11 cellular contexts compared by ENCODE assay signal in the genomic region with DNA sequence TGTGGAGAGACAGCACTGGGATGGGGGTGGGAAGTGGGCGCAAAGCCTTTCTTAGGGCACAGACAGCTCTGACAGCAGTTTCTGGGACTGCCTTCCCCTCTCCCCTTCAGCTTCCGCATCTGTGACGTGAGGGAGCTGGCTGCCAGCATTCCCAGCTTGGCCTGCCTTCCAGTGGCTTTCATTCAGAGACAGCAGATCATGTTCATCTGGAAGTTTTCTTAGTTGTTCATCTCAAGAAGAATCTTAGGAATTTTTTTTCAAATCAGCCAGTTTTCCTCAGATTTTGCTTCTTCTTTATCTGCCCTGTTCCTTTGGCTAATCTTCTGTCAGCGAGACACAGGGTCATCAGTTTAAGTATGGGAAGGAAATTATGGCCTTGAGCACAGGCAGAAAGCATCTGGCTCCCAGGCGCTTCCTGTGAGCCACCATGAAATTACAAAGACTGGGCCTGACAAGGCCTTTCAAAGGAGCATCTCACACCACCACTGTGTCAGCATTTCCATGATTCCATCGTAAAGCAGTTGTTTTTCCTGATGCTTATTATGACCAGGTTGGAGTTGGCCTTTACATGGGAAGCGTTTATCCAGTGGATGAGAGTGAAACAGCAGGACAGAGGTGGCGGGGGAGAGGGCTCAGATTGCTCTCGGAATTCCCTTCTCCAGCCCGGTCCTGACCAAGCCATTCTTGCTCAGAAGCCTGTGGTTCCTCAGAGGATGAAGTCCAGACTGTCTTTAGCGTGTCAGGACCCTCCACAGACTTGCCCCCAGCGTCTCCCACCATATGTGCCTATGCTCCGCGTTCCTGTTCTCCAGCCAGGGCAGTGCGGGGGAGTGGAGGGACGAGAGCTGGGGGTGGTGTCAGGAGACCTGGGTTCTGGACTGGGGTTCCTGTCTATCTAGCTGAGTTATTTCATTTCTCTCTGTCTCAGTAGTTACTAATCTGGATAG. TPM values are rescaled to one million over a fixed set of nuclear protein-coding genes. Genes with fewer than 3 reads are reported as not detected.
DNase-seq lines count a peak whose midpoint lies in the region; ATAC-seq and TF ChIP-seq lines count a peak whose summit lies in the region.
"Had no signal": no experiment of that assay in that cellular context is flagged by ENCODE, and none has a peak within 500 bp of the region (broad histone marks: within the 10 kb centered on the region; RNA-seq: fewer than 3 reads in every experiment).

No MANE protein-coding gene starts in this region.

- peak overlapping the region; percentile 49 for H3K27ac ChIP-seq in VCaP
- H3K27ac ChIP-seq in gastroesophageal sphincter, result peak overlapping the region in 3 of 4 donors; percentile 25 to 51 (median 48)
- H3K27ac ChIP-seq in trophoblast cell (ENCODE audit: low read depth, low read length), result peak overlapping the region; percentile 90
- H3K27ac ChIP-seq: thoracic aorta had no signal

- TF ChIP-seq EP300 in gastroesophageal sphincter (IDR thresholded peaks at IDR 0.05), result no peak

- peak overlapping the region; percentile 28 for H3K4me2 ChIP-seq in trophoblast cell (ENCODE audit: low read length)

- H4K12ac ChIP-seq in trophoblast cell (ENCODE audit: low read depth, low read length), result no peak overlapping the region

- H3K23ac ChIP-seq in trophoblast cell (ENCODE audit: low read length), result no peak overlapping the region

- no peaks in the 10 kb centered on the region for H3K36me3 Mint-ChIP-seq in activated naive CD4-positive, alpha-beta T cell treated with anti-CD3 and anti-CD28 coated beads, Interleukin-2, amount 50 U/mL, for 72 hours

- H3K36me3 ChIP-seq in gastroesophageal sphincter, result no peaks in the 10 kb centered on the region
- H3K36me3 ChIP-seq in trophoblast cell (ENCODE audit: control insufficient read depth in 1 of 2, insufficient read depth in 2 of 2, low read length in 2 of 2), result no peaks in the 10 kb centered on the region
- H3K36me3 ChIP-seq: thoracic aorta had no signal

- TF ChIP-seq POLR2A in gastroesophageal sphincter (IDR thresholded peaks at IDR 0.05), result no peak

- peak overlapping the region; percentile 83 for H3K18ac ChIP-seq in trophoblast cell (ENCODE audit: low read length)

- H2BK12ac ChIP-seq in trophoblast cell (ENCODE audit: low read length), result peak overlapping the region; percentile 63

- DNase-seq in EH (ENCODE audit: low read depth) (peak; percentile 97), trophoblast cell (peak; percentile 84 to 94), RKO (ENCODE audit: low spot score) (no peak)
- DNase-seq in activated naive CD4-positive, alpha-beta T cell treated with anti-CD3 and anti-CD28 coated beads, Interleukin-2, amount 50 U/mL, for 72 hours (ENCODE audit: low spot score in 2 of 2), result no peak
- DNase-seq: activated CD8-positive, alpha-beta memory T cell treated with anti-CD3 and anti-CD28 coated beads, Interleukin-2, amount 10 ng/mL, durations not matched to agents 7 days and 5 days; GF-D8 had no signal

- H3K9me3 ChIP-seq in gastroesophageal sphincter, result no peaks in the 10 kb centered on the region
- H3K9me3 ChIP-seq in trophoblast cell (ENCODE audit: insufficient read depth, low read depth, low read length), result no peaks in the 10 kb centered on the region
- H3K9me3 ChIP-seq: thoracic aorta had no signal

- no peak for ATAC-seq in gastroesophageal sphincter
- ATAC-seq in HG03280 (IDR thresholded peaks at IDR 0.05; ENCODE audit: unreplicated experiment), result no peak
- ATAC-seq in activated naive CD4-positive, alpha-beta T cell treated with anti-CD3 and anti-CD28 coated beads, Interleukin-2, amount 50 U/mL, for 72 hours, result no peak
- no peak for ATAC-seq in HG02973 (IDR thresholded peaks at IDR 0.05; ENCODE audit: unreplicated experiment)
- ATAC-seq: activated CD8-positive, alpha-beta memory T cell treated with anti-CD3 and anti-CD28 coated beads, Interleukin-2, amount 10 ng/mL, durations not matched to agents 7 days and 5 days had no signal

- H3K4me1 ChIP-seq in gastroesophageal sphincter (peaks cover 0 to 76% (median 22%) of the 10 kb centered on the region in 3 donors), trophoblast cell (ENCODE audit: control insufficient read depth in 1 of 2, insufficient read depth in 2 of 2, low read length in 2 of 2) (peaks cover 14 to 29% of the 10 kb centered on the region in 2 experiments)

- H2BK120ac ChIP-seq in trophoblast cell (ENCODE audit: insufficient read depth, low read length, poor library complexity), result peak overlapping the region; percentile 30

- peak overlapping the region; percentile 84 for H4K8ac ChIP-seq in trophoblast cell (ENCODE audit: low read depth, low read length)

- H3K79me1 ChIP-seq in trophoblast cell (ENCODE audit: low read length), result peaks cover 7% of the 10 kb centered on the region

- peak overlapping the region; percentile 63 for H4K91ac ChIP-seq in trophoblast cell (ENCODE audit: low read depth, low read length)

- H3K27me3 ChIP-seq in gastroesophageal sphincter (no peaks in the 10 kb centered on the region), trophoblast cell (ENCODE audit: insufficient read depth, low read length) (no peaks in the 10 kb centered on the region)

- H3K27ac Mint-ChIP-seq in activated naive CD4-positive, alpha-beta T cell treated with anti-CD3 and anti-CD28 coated beads, Interleukin-2, amount 50 U/mL, for 72 hours, result no peak overlapping the region
- H3K27ac Mint-ChIP-seq: activated CD8-positive, alpha-beta memory T cell treated with anti-CD3 and anti-CD28 coated beads, Interleukin-2, amount 10 ng/mL, durations not matched to agents 7 days and 5 days had no signal

- H3K79me2 ChIP-seq in trophoblast cell (ENCODE audit: control insufficient read depth, insufficient read depth, low read length, poor library complexity), result peaks cover 2% of the 10 kb centered on the region

- no peaks in the 10 kb centered on the region for H3K9me3 Mint-ChIP-seq in activated naive CD4-positive, alpha-beta T cell treated with anti-CD3 and anti-CD28 coated beads, Interleukin-2, amount 50 U/mL, for 72 hours

- 60% methylated on average over 13 of the region's 16 CpGs; no CpG with 5 or more reads in 1 of the 2 donors for WGBS in gastroesophageal sphincter (ENCODE audit: low coverage in 1 of 2), 2 donors
- WGBS in trophoblast cell (ENCODE audit: extremely low coverage, insufficient coverage, insufficient read length), result no CpG with 5 or more reads among the region's 16 CpGs

- H3K14ac ChIP-seq in trophoblast cell (ENCODE audit: low read length), result peak overlapping the region; percentile 87

- peak overlapping the region; percentile 88 for H2BK5ac ChIP-seq in trophoblast cell (ENCODE audit: low read depth, low read length, poor library complexity)

- H3K4me3 ChIP-seq in gastroesophageal sphincter (no peak overlapping the region), trophoblast cell (ENCODE audit: low read depth, low read length) (no peak overlapping the region)
- H3K4me3 ChIP-seq: thoracic aorta had no signal

- no peak overlapping the region for H3K4ac ChIP-seq in trophoblast cell (ENCODE audit: low read depth, low read length)

- peak overlapping the region; percentile 100 for H2AK5ac ChIP-seq in trophoblast cell (ENCODE audit: low read length)

- peak overlapping the region; percentile 57 for H2AFZ ChIP-seq in trophoblast cell (ENCODE audit: insufficient read depth, low read length, poor library complexity)

- TF ChIP-seq CTCF in VCaP (conservative IDR thresholded peaks at IDR 0.05), result no peak
- TF ChIP-seq CTCF in gastroesophageal sphincter (IDR thresholded peaks at IDR 0.05), result no peak

- H3K9ac ChIP-seq in trophoblast cell (ENCODE audit: low read length), result no peak overlapping the region

RNA-seq across cellular contexts. Expression of gene ARHGAP35, which starts 43.6 kb away (rescaled TPM):
- total RNA-seq in gastroesophageal sphincter, result 100 to 1,000 TPM in 1 of 4 donors, 10 to 100 TPM in 3; 42.9 to 109 (median 57.6) TPM
- 22.3 and 23.6 TPM in 2 replicates for polyA plus RNA-seq in trophoblast cell (2013)
- total RNA-seq in activated naive CD4-positive, alpha-beta T cell treated with anti-CD3 and anti-CD28 coated beads, Interleukin-2, amount 50 U/mL, for 72 hours, result 10 to 100 TPM; 20.7 to 24.3 TPM

RNA-seq across cellular contexts. Expression of gene AP2S1, which starts 53.7 kb away (rescaled TPM):
- 10 to 100 TPM; 40.6 to 76.2 (median 66.5) TPM for total RNA-seq in gastroesophageal sphincter
- polyA plus RNA-seq in trophoblast cell (2013), result 234 TPM in 2 replicates
- 100 to 1,000 TPM; 114 to 116 TPM for total RNA-seq in activated naive CD4-positive, alpha-beta T cell treated with anti-CD3 and anti-CD28 coated beads, Interleukin-2, amount 50 U/mL, for 72 hours

Comparison
In these comparisons a context has a peak if more than half of its experiments do, and no peak if none do; other contexts are left out.
1. DNase-seq: peak in EH (single experiment) and trophoblast cell (2 of 2); none in RKO (single experiment) and activated naive CD4-positive, alpha-beta T cell treated with anti-CD3 and anti-CD28 coated beads, Interleukin-2, amount 50 U/mL, for 72 hours (0 of 2).
2. Peak in every context shown above with its lines, with median percentiles within 50 percentile points of each other: H3K27ac ChIP-seq.